14 cellular contexts compared by ENCODE assay signal in the genomic region with DNA sequence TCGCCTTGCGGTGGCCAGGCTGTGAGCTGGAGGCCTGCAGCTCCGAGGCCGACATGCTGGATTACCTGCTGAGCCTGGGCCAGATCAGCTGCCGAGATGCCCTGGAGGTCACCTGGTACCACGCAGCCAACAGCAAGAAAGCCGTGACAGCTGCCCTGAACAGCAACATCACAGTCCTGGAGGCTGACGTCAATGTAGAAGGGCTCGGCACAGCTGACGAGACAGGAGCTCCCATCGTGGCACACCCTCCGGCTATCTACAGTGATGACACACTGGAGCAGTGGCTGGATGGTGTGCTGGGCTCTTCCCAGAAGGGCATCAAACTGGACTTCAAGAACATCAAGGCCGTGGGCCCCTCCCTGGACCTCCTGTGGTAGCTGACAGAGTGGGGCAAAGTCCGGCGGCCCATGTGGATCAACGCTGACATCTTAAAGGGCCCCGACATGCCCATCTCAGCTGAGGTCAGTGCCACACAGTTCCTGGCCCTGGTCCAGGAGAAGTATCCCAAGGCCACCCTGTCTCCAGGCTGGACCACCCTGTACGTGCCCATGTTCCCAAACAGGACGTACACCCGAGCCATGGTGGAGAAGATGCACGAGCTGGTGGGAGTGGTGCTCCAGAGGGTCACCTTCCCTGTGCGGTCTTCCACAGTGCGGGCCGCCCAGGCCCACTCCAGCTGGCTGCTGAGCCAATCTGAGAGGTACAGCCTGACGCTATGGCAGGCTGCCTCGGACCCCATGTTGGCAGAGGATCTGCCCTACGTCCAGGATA.
DNase-seq lines count a peak whose midpoint lies in the region; ATAC-seq, FAIRE-seq and TF ChIP-seq lines count a peak whose summit lies in the region.
"Had no signal": no experiment of that assay in that cellular context is flagged by ENCODE, and none has a peak within 500 bp of the region (broad histone marks: within the 10 kb centered on the region; RNA-seq: fewer than 3 reads in every experiment).

No MANE protein-coding gene starts in this region.

- FAIRE-seq in kidney (lab: Jason Lieb, UNC): no peak
- FAIRE-seq: A204.1, GM12878, GM18507 had no signal

- no peak overlapping the region for H3K4ac ChIP-seq in trophoblast cell (ENCODE audit: low read depth, low read length)

- H3K27ac ChIP-seq in Karpas-422 (ENCODE audit: low read length) (no peak overlapping the region), kidney (ENCODE audit: low read depth in 2 of 2, low read length in 2 of 2) (no peak overlapping the region), trophoblast cell (ENCODE audit: low read depth, low read length) (no peak overlapping the region), temporal lobe (ENCODE audit: low read depth, low read length) (peak overlapping the region; percentile 47)
- H3K27ac ChIP-seq: C4-2B had no signal

- no peak overlapping the region for H2AK5ac ChIP-seq in trophoblast cell (ENCODE audit: low read length)

- intact Hi-C loops in kidney (cut with DNase I): no loop called here

- H2BK120ac ChIP-seq in trophoblast cell (ENCODE audit: insufficient read depth, low read length, poor library complexity): no peak overlapping the region

- H3K9ac ChIP-seq in Karpas-422 (ENCODE audit: low read length): no peak overlapping the region
- no peak overlapping the region for H3K9ac ChIP-seq in kidney (ENCODE audit: low read length in 2 of 2)
- no peak overlapping the region for H3K9ac ChIP-seq in trophoblast cell (ENCODE audit: low read length)

- H3K36me3 ChIP-seq in Karpas-422 (ENCODE audit: insufficient read depth, low read length) (no peaks in the 10 kb centered on the region), kidney (ENCODE audit: control insufficient read depth in 1 of 2, insufficient read depth in 2 of 2, low read length in 2 of 2) (no peaks in the 10 kb centered on the region), trophoblast cell (ENCODE audit: control insufficient read depth in 1 of 2, insufficient read depth in 2 of 2, low read length in 2 of 2) (no peaks in the 10 kb centered on the region)

- no peak overlapping the region for H4K12ac ChIP-seq in trophoblast cell (ENCODE audit: low read depth, low read length)

- no peak for DNase-seq in Karpas-422
- DNase-seq in kidney: peak; percentile 73
- peak; percentile 67 to 83 for DNase-seq in trophoblast cell
- DNase-seq in ureter (ENCODE audit: low spot score): no peak
- DNase-seq: CD4-positive, alpha-beta memory T cell; DMS79; GOT3 had no signal

- no CpG with 5 or more reads among the region's 27 CpGs for WGBS in trophoblast cell (ENCODE audit: extremely low coverage, insufficient coverage, insufficient read length)

- H2AFZ ChIP-seq in Karpas-422 (ENCODE audit: low read length) (no peak overlapping the region), trophoblast cell (ENCODE audit: insufficient read depth, low read length, poor library complexity) (no peak overlapping the region)

- H3K9me2 ChIP-seq in Karpas-422 (replicated peaks; ENCODE audit: insufficient read depth, low read length): no peaks in the 10 kb centered on the region

- no peaks in the 10 kb centered on the region for H3K9me3 ChIP-seq in Karpas-422 (ENCODE audit: low read length)
- H3K9me3 ChIP-seq in kidney (ENCODE audit: control insufficient read depth in 1 of 2, low read length in 2 of 2): no peaks in the 10 kb centered on the region
- no peaks in the 10 kb centered on the region for H3K9me3 ChIP-seq in trophoblast cell (ENCODE audit: insufficient read depth, low read depth, low read length)

- H3K4me3 ChIP-seq in Karpas-422 (ENCODE audit: low read length) (no peak overlapping the region), kidney (ENCODE audit: low read length in 2 of 2) (no peak overlapping the region), trophoblast cell (ENCODE audit: low read depth, low read length) (no peak overlapping the region)
- H3K4me3 ChIP-seq: GM12878 had no signal

- H3K4me1 ChIP-seq in Karpas-422 (ENCODE audit: low read length) (peaks cover 23% of the 10 kb centered on the region), kidney (ENCODE audit: control insufficient read depth in 1 of 2, insufficient read depth in 1 of 2, low read depth in 1 of 2, low read length in 2 of 2) (no peaks in the 10 kb centered on the region), trophoblast cell (ENCODE audit: control insufficient read depth in 1 of 2, insufficient read depth in 2 of 2, low read length in 2 of 2) (no peaks in the 10 kb centered on the region)

- ATAC-seq in GM18520 (IDR thresholded peaks at IDR 0.05; ENCODE audit: unreplicated experiment) (no peak), HG03159 (IDR thresholded peaks at IDR 0.05; ENCODE audit: unreplicated experiment) (no peak)
- ATAC-seq: GM12878 had no signal

- TF ChIP-seq CTCF in kidney (IDR thresholded peaks at IDR 0.05; ENCODE audit: borderline replicate concordance, extremely low read depth, insufficient read depth): no peak

- no peak overlapping the region for H3K14ac ChIP-seq in trophoblast cell (ENCODE audit: low read length)

- H3K4me2 ChIP-seq in Karpas-422 (ENCODE audit: low read depth, low read length, poor library complexity, severe bottlenecking) (peak overlapping the region; percentile 40), trophoblast cell (ENCODE audit: low read length) (no peak overlapping the region)

- no peak overlapping the region for H4K8ac ChIP-seq in trophoblast cell (ENCODE audit: low read depth, low read length)

- no peak overlapping the region for H3K18ac ChIP-seq in trophoblast cell (ENCODE audit: low read length)

- H4K91ac ChIP-seq in trophoblast cell (ENCODE audit: low read depth, low read length): no peak overlapping the region

- H3K23ac ChIP-seq in trophoblast cell (ENCODE audit: low read length): no peak overlapping the region

- no peak overlapping the region for H2BK12ac ChIP-seq in trophoblast cell (ENCODE audit: low read length)

- H3K79me2 ChIP-seq in Karpas-422 (ENCODE audit: low read length) (no peaks in the 10 kb centered on the region), trophoblast cell (ENCODE audit: control insufficient read depth, insufficient read depth, low read length, poor library complexity) (no peaks in the 10 kb centered on the region)

- no peaks in the 10 kb centered on the region for H4K20me1 ChIP-seq in Karpas-422 (ENCODE audit: insufficient read depth, low read depth, low read length)

- H3K27me3 ChIP-seq in Karpas-422 (ENCODE audit: low read length): no peaks in the 10 kb centered on the region
- no peaks in the 10 kb centered on the region for H3K27me3 ChIP-seq in trophoblast cell (ENCODE audit: insufficient read depth, low read length)

- H3K79me1 ChIP-seq in trophoblast cell (ENCODE audit: low read length): no peaks in the 10 kb centered on the region

- H2BK5ac ChIP-seq in trophoblast cell (ENCODE audit: low read depth, low read length, poor library complexity): no peak overlapping the region

Comparison
In these comparisons a context has a peak if more than half of its experiments do, and no peak if none do; other contexts are left out.
1. DNase-seq: peak in kidney (single experiment) and trophoblast cell (2 of 2); none in Karpas-422 (single experiment) and ureter (single experiment).